Comparison of ENCODE assay signal across 8 cellular contexts in the genomic region with DNA sequence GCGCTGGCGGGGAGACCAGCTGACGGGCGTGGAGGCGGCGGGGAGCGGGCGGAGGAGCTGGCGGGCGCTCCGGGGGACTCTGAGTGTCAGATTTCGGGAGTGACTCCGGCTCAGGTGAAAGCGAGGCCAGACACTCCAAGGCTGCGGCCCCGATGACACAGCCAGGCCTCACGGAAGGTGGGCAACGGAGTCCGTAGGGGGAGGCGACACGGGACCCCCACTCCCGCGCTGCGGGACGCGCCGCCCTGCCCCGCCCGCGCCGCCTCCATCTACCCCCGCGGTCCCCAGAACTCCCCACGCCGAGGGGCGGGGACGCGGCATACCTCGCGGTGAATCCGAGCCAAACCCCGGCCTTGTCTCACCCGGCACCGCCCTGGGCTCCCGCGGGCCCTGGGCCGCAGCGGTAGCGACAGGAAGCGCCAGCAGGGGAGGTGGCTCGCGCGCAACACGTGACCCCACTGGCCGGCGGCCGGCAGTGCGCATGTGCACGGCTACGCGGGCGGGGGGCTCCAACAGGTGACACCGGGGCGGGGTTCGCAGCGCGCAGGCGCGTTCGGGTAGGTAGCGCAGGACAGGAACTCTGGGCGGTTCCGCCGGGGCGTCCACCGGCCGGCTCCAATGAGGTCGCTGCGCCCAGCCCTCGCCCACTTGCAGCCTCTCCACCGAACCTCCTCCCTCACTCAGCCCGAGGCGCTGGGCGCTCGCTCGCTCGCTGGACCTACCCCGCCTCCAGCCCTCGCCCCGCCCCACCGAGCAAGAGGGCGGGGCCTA. TPM values are rescaled to one million over a fixed set of nuclear protein-coding genes. Genes with fewer than 3 reads are reported as not detected.
DNase-seq lines count a peak whose midpoint lies in the region; ATAC-seq, FAIRE-seq and TF ChIP-seq lines count a peak whose summit lies in the region.

A gene with protein sequence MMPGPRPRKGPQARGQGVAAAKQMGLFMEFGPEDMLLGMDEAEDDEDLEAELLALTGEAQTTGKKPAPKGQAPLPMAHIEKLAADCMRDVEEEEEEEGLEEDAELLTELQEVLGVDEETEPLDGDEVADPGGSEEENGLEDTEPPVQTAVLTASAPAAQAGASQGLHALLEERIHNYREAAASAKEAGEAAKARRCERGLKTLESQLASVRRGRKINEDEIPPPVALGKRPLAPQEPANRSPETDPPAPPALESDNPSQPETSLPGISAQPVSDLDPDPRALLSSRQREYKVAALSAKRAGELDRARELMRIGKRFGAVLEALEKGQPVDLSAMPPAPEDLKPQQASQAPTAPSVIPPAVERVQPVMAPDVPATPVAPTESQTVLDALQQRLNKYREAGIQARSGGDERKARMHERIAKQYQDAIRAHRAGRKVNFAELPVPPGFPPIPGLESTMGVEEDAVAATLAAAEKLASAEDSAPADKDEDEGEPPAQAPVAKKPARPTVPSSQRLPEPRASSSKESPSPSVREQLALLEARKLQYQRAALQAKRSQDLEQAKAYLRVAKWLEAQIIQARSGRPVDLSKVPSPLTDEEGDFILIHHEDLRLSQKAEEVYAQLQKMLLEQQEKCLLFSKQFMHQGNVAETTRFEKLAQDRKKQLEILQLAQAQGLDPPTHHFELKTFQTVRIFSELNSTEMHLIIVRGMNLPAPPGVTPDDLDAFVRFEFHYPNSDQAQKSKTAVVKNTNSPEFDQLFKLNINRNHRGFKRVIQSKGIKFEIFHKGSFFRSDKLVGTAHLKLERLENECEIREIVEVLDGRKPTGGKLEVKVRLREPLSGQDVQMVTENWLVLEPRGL (minus strand): TSS at position 460 of the 771 bp plus-strand sequence. CDS start 1,585 bp downstream, outside the sequence.

- TF ChIP-seq CTCF in adrenal gland (IDR thresholded peaks at IDR 0.05) (peak in 5 of 6 experiments; percentile 16 to 66 (median 39)), heart left ventricle (IDR thresholded peaks at IDR 0.05) (peak in 7 of 12 donors; percentile 8 to 27 (median 23)), upper lobe of left lung (IDR thresholded peaks at IDR 0.05) (peak in 4 of 6 experiments; percentile 71 to 85 (median 79))

- intact Hi-C loops in adrenal gland (cut with DNase I), result no loop called here
- intact Hi-C loops in heart left ventricle (cut with DNase I), result loop anchor here in 4 of 10 donors (2.0 to 10.0 kb wide), 5 partner anchors 36 to 331 kb away; a partner anchor contains a TSS
- intact Hi-C loops in posterior cingulate gyrus (cut with DNase I), result loop anchor here (1.0 to 10.0 kb wide), 3 partner anchors 38 to 329 kb away; a partner anchor contains a TSS

- no peaks in the 10 kb centered on the region for H3K27me3 ChIP-seq in adrenal gland
- H3K27me3 ChIP-seq in heart left ventricle, result no peaks in the 10 kb centered on the region
- H3K27me3 ChIP-seq in upper lobe of left lung, result no peaks in the 10 kb centered on the region

- WGBS in adrenal gland, 4 donors, result 0 to 1% (median 0%) methylated on average over 7 to 92 of the region's 92 CpGs
- WGBS in heart left ventricle, 4 donors, result 0 to 1% (median 0%) methylated on average over 47 to 92 of the region's 92 CpGs
- 0% methylated on average over 6 to 60 of the region's 92 CpGs for WGBS in upper lobe of left lung, 2 donors

- peak; percentile 90 for ATAC-seq in HG02852 (IDR thresholded peaks at IDR 0.05; ENCODE audit: unreplicated experiment)
- ATAC-seq in heart left ventricle, result peak; percentile 95 to 97 (median 96)
- ATAC-seq in upper lobe of left lung (ENCODE audit: low FRiP score in 2 of 2), result peak; percentile 95 to 98

- H3K27ac ChIP-seq in adrenal gland (peak within 1 kb of the TSS; percentile 70 to 99 (median 98)), heart left ventricle (peak within 1 kb of the TSS; percentile 70 to 97 (median 93)), upper lobe of left lung (peak within 1 kb of the TSS; percentile 93 to 97 (median 95))

- no peaks in the 10 kb centered on the region for H3K9me3 ChIP-seq in adrenal gland (replicated peaks in 1 of 3)
- H3K9me3 ChIP-seq in heart left ventricle, result no peaks in the 10 kb centered on the region
- no peaks in the 10 kb centered on the region for H3K9me3 ChIP-seq in upper lobe of left lung

- H3K4me1 ChIP-seq in adrenal gland (replicated peaks in 1 of 2), result peaks cover 15 to 20% of the 10 kb centered on the region in 2 donors
- H3K4me1 ChIP-seq in heart left ventricle, result peaks cover 0 to 29% (median 11%) of the 10 kb centered on the region in 12 donors
- H3K4me1 ChIP-seq in upper lobe of left lung, result peaks cover 18 to 30% (median 20%) of the 10 kb centered on the region in 4 donors

- FAIRE-seq in GM12892 (lab: Jason Lieb, UNC), result peak; percentile 99

- DNase-seq in GM12892 (ENCODE audit: insufficient read length), result peak; percentile 96
- peak; percentile 99 for DNase-seq in NCI-H146 (lab: John Stamatoyannopoulos, UW)
- peak; percentile 97 to 100 (median 99) for DNase-seq in T-helper 1 cell
- DNase-seq in adrenal gland, result peak; percentile 99 to 100 (median 99)
- peak; percentile 98 to 100 (median 99) for DNase-seq in heart left ventricle
- peak; percentile 89 to 99 (median 94) for DNase-seq in posterior cingulate gyrus
- DNase-seq in upper lobe of left lung, result peak; percentile 99 to 100

- peaks cover 0 to 20% of the 10 kb centered on the region in 2 donors for H3K36me3 ChIP-seq in adrenal gland (replicated peaks in 1 of 2)
- H3K36me3 ChIP-seq in heart left ventricle, result peaks cover 0 to 31% (median 19%) of the 10 kb centered on the region in 9 donors
- peaks cover 10 to 32% (median 21%) of the 10 kb centered on the region in 4 donors for H3K36me3 ChIP-seq in upper lobe of left lung

- peak within 1 kb of the TSS; percentile 71 to 98 (median 92) for H3K4me3 ChIP-seq in adrenal gland
- peak within 1 kb of the TSS; percentile 74 to 99 (median 94) for H3K4me3 ChIP-seq in heart left ventricle
- H3K4me3 ChIP-seq in upper lobe of left lung, result peak within 1 kb of the TSS; percentile 67 to 94 (median 80)

- TF ChIP-seq EP300 in upper lobe of left lung (IDR thresholded peaks at IDR 0.05), result peak in 1 of 4 donors; percentile 71

- peak; percentile 97 for TF ChIP-seq POLR2A in GM12892 (IDR thresholded peaks at IDR 0.05; ENCODE audit: low read depth, low read length)
- peak; percentile 93 to 95 for TF ChIP-seq POLR2A in adrenal gland (IDR thresholded peaks at IDR 0.05)
- peak in 1 of 2 donors; percentile 92 for TF ChIP-seq POLR2A in heart left ventricle (IDR thresholded peaks at IDR 0.05)
- peak; percentile 30 to 98 (median 90) for TF ChIP-seq POLR2A in upper lobe of left lung (IDR thresholded peaks at IDR 0.05)

RNA-seq across cellular contexts. Expression of the gene that starts here (rescaled TPM):
- polyA plus RNA-seq in GM12892 (2012; ENCODE audit: missing spikeins), result 12.8 TPM
- total RNA-seq in adrenal gland, result 10 to 100 TPM; 24.7 to 40.6 (median 29.1) TPM
- polyA plus RNA-seq in adrenal gland, result 10 to 100 TPM; 23.8 to 43.0 (median 32.0) TPM
- total RNA-seq in heart left ventricle, result 10 to 100 TPM; 12.8 to 25.2 (median 16.7) TPM
- 10 to 100 TPM; 12.3 to 25.9 TPM for polyA plus RNA-seq in heart left ventricle
- total RNA-seq in upper lobe of left lung, result 10 to 100 TPM; 40.8 to 77.2 (median 63.3) TPM

Comparison
In these comparisons a context has a peak if more than half of its experiments do, and no peak if none do; other contexts are left out.
1. Peak in every context shown above with its lines: DNase-seq, ATAC-seq, H3K4me3 ChIP-seq and H3K27ac ChIP-seq.
2. CTCF ChIP-seq: peak in every context shown above with its lines; median percentile 79 in upper lobe of left lung; 39 in adrenal gland; 23 in heart left ventricle.